12 cellular contexts compared by ENCODE assay signal in the genomic region with DNA sequence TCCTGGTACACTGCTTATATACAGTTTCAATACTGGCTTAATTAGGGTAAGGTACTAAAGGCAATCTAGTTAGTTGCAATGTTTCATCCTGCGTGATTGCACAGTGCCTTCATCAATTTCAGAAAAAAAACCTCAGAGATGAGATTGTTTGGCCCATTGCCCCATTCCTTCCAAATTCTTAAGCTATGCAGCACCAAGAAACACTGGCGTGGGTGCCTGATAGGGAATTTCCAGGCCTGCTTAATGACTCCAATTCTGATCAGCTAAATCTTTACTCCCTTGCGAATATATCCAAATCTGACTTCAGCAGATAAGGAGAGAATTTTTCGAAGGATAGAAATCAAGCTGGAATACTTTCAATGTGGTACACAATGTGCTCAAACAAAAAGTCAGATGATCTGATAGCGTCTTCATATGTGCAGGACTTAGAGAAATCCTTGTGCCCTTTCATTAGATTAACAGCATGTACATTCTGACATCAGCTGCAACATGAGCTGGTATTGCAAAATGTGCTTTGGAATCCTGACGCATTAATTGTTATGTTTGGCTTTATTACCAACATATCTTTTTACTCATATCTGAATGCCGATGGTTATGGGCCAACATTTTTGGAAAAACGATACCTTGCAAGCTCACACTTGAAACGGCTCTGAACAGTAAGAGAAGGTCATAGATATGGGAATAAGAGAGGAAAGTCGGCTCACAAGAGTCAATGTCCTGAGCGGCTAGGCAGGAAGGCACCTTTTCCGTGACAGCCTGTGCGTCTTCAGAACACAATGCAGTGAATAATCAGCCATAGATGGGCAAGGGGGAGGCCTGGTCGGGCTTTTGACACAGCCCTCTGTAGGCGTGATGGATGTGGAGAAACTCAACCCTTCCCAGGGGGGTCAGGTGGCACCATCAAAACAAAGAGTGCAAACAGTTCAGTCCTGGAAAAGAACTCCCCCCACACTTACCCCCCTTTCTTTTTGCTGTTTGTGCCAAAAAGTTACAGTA. TPM values are rescaled to one million over a fixed set of nuclear protein-coding genes. Genes with fewer than 3 reads are reported as not detected.
DNase-seq lines count a peak whose midpoint lies in the region; ATAC-seq lines count a peak whose summit lies in the region.
"Had no signal": no experiment of that assay in that cellular context is flagged by ENCODE, and none has a peak within 500 bp of the region (broad histone marks: within the 10 kb centered on the region; RNA-seq: fewer than 3 reads in every experiment).

No MANE protein-coding gene starts in this region.

- H3K4me3 ChIP-seq in MG63 (no peak overlapping the region), aorta (ENCODE audit: low read length in 2 of 2) (no peak overlapping the region)

- H3K27ac ChIP-seq in aorta (ENCODE audit: low read depth in 1 of 2, low read length in 2 of 2) = no peak overlapping the region

- H3K36me3 ChIP-seq in MG63 = no peaks in the 10 kb centered on the region
- H3K36me3 ChIP-seq in aorta (ENCODE audit: control insufficient read depth in 1 of 2, insufficient read depth in 2 of 2, low read length in 1 of 2) = no peaks in the 10 kb centered on the region

- H3K27me3 ChIP-seq in MG63 (no peaks in the 10 kb centered on the region), aorta (ENCODE audit: control insufficient read depth in 1 of 2, insufficient read depth in 2 of 2, low read length in 1 of 2) (no peaks in the 10 kb centered on the region)

- H3K9me3 ChIP-seq in MG63 (no peaks in the 10 kb centered on the region), aorta (ENCODE audit: control insufficient read depth, low read length) (no peaks in the 10 kb centered on the region)

- intact Hi-C loops in aorta (cut with DNase I) = no loop called here

- peak; percentile 49 for DNase-seq in MG63
- DNase-seq in dedifferentiated amniotic fluid mesenchymal stem cell (ENCODE audit: extremely low spot score) = peak; percentile 95
- peak; percentile 70 for DNase-seq in myocyte (ENCODE audit: low read depth)
- DNase-seq in aorta = no peak
- DNase-seq in activated CD8-positive, alpha-beta memory T cell treated with anti-CD3 and anti-CD28 coated beads, Interleukin-2, amount 50 U/mL, for 4 hours = no peak
- DNase-seq in NOMO-1 treated with dmso at 0.1 percent for 144 hours (lab: John Stamatoyannopoulos, UW; ENCODE audit: unreplicated experiment) = no peak
- DNase-seq in glomerular visceral epithelial cell (ENCODE audit: extremely low spot score) = no peak
- DNase-seq: activated CD4-positive, alpha-beta T cell treated with anti-CD3 and anti-CD28 coated beads for 1 hour; NCI-H146 had no signal

- 17 to 23% methylated on average over 15 of the region's 15 CpGs for WGBS in aorta, 2 donors

- H3K4me1 ChIP-seq in aorta (ENCODE audit: control insufficient read depth in 1 of 2, insufficient read depth in 2 of 2, low read length in 2 of 2) = no peaks in the 10 kb centered on the region

- peak; percentile 64 for ATAC-seq in aorta (ENCODE audit: low FRiP score)
- ATAC-seq: HCT116; Panc1; stimulated activated effector memory CD8-positive, alpha-beta T cell treated with anti-CD3 and anti-CD28 coated beads, Interleukin-12 subunit alpha, Interleukin-12 subunit beta, amount 100 ng/mL, for 72 hours had no signal

RNA-seq across cellular contexts. Expression of a gene that starts 36.3 kb away (rescaled TPM):
- 6.5 and 12.4 TPM in 2 replicates for total RNA-seq in MG63 (2014; rRNA removed; shearing (Covaris generic); ENCODE audit: low replicate concordance)
- total RNA-seq in myocyte (190 and 279 TPM in 2 replicates), aorta (100 to 1,000 TPM; 105 to 111 TPM)
- polyA plus RNA-seq in myocyte (2012) = 28.7 TPM
- 1 to 10 TPM; 3.6 to 9.3 TPM for polyA plus RNA-seq in aorta

Comparison
In these comparisons a context has a peak if more than half of its experiments do, and no peak if none do; other contexts are left out.
1. DNase-seq: peak in MG63 (single experiment), dedifferentiated amniotic fluid mesenchymal stem cell (single experiment) and myocyte (single experiment); none in aorta (0 of 2), activated CD8-positive, alpha-beta memory T cell treated with anti-CD3 and anti-CD28 coated beads, Interleukin-2, amount 50 U/mL, for 4 hours (single experiment), NOMO-1 treated with dmso at 0.1 percent for 144 hours (single experiment) and glomerular visceral epithelial cell (single experiment).